ENCODE assay signal across 1 cellular context in genomic region chr19:23403581-23404324, GRCh38.
TF ChIP-seq lines count a peak whose summit lies in the region.

No MANE protein-coding gene starts in this region.

TF ChIP-seq in HepG2, 621 proteins besides CTCF, POLR2A, EP300 and RAD21 (continued from another document):
- TF ChIP-seq STAT6 (CRISPR knock-in tag; IDR thresholded peaks at IDR 0.05; ENCODE audit: borderline replicate concordance) (no peak), GATAD2A (CRISPR knock-in tag; IDR thresholded peaks at IDR 0.05) (peak; percentile 59), ZNF331 (CRISPR knock-in tag; IDR thresholded peaks at IDR 0.05) (peak; percentile 47; the same call in 1 of the 2 replicates), HES4 (CRISPR knock-in tag; IDR thresholded peaks at IDR 0.05; ENCODE audit: borderline replicate concordance) (no peak), KDM3A (CRISPR knock-in tag; IDR thresholded peaks at IDR 0.05; ENCODE audit: low read depth) (0 out of 2 replicates have a peak, but pooled peaks have one; percentile 35), ZNF546 (CRISPR knock-in tag; conservative IDR thresholded peaks at IDR 0.05) (no peak), NR2F2 (IDR thresholded peaks at IDR 0.05; ENCODE audit: borderline replicate concordance, low read depth) (no peak), ZNF740 (CRISPR knock-in tag; IDR thresholded peaks at IDR 0.05) (no peak), TBX3 (IDR thresholded peaks at IDR 0.05; ENCODE audit: borderline replicate concordance) (no peak), HNRNPL (IDR thresholded peaks at IDR 0.05; ENCODE audit: low read depth, low read length) (no peak), ZBTB3 (CRISPR knock-in tag; IDR thresholded peaks at IDR 0.05; ENCODE audit: borderline replicate concordance, low read depth) (no peak), FOSL2 (CRISPR knock-in tag; IDR thresholded peaks at IDR 0.05) (no peak), IKZF4 (CRISPR knock-in tag; IDR thresholded peaks at IDR 0.05; ENCODE audit: borderline replicate concordance, low read depth, not compliant biosample characterization) (no peak), KAT8 (CRISPR knock-in tag; IDR thresholded peaks at IDR 0.05) (peak; percentile 47; the same call in 1 of the 2 replicates), MAX (IDR thresholded peaks at IDR 0.05) (no peak), POLR2G (IDR thresholded peaks at IDR 0.05; ENCODE audit: low read depth, low read length) (no peak), ZNF891 (CRISPR knock-in tag; IDR thresholded peaks at IDR 0.05) (no peak), ZNF547 (CRISPR knock-in tag; IDR thresholded peaks at IDR 0.05) (no peak), BRCA1 (CRISPR knock-in tag; IDR thresholded peaks at IDR 0.05) (no peak), MIXL1 (CRISPR knock-in tag; IDR thresholded peaks at IDR 0.05) (peak; percentile 66), DZIP1 (CRISPR knock-in tag; IDR thresholded peaks at IDR 0.05) (no peak), HNF4A (CRISPR knock-in tag; IDR thresholded peaks at IDR 0.05) (peak; percentile 64), ZNF10 (CRISPR knock-in tag; IDR thresholded peaks at IDR 0.05; ENCODE audit: borderline replicate concordance, low read depth) (no peak), CERS6 (CRISPR knock-in tag; IDR thresholded peaks at IDR 0.05) (no peak), ZNF678 (CRISPR knock-in tag; IDR thresholded peaks at IDR 0.05) (no peak), ZSCAN31 (CRISPR knock-in tag; IDR thresholded peaks at IDR 0.05; ENCODE audit: low read depth) (no peak), PRDM4 (CRISPR knock-in tag; IDR thresholded peaks at IDR 0.05; ENCODE audit: borderline replicate concordance) (no peak), MAF1 (CRISPR knock-in tag; IDR thresholded peaks at IDR 0.05; ENCODE audit: borderline replicate concordance) (no peak), ZNF18 (CRISPR knock-in tag; IDR thresholded peaks at IDR 0.05; ENCODE audit: insufficient replicate concordance) (no peak), ZC3H4 (CRISPR knock-in tag; IDR thresholded peaks at IDR 0.05; ENCODE audit: borderline replicate concordance) (no peak), ZHX2 (IDR thresholded peaks at IDR 0.05; ENCODE audit: low read depth) (no peak), ZHX2 (CRISPR knock-in tag; IDR thresholded peaks at IDR 0.05; ENCODE audit: borderline replicate concordance) (no peak), ELF3 (CRISPR knock-in tag; IDR thresholded peaks at IDR 0.05) (peak; percentile 17; the same call in 1 of the 2 replicates), CENPT (CRISPR knock-in tag; IDR thresholded peaks at IDR 0.05; ENCODE audit: low read depth) (no peak), GATAD1 (CRISPR knock-in tag; IDR thresholded peaks at IDR 0.05) (no peak), ZNF317 (CRISPR knock-in tag; IDR thresholded peaks at IDR 0.05) (no peak), NFE2 (CRISPR knock-in tag; IDR thresholded peaks at IDR 0.05) (no peak), PHB2 (IDR thresholded peaks at IDR 0.05; ENCODE audit: partially characterized antibody) (no peak), MBD4 (IDR thresholded peaks at IDR 0.05; ENCODE audit: borderline replicate concordance, low read length) (no peak), ZNF224 (CRISPR knock-in tag; IDR thresholded peaks at IDR 0.05) (no peak), NCOR1 (IDR thresholded peaks at IDR 0.05; ENCODE audit: borderline replicate concordance, low read length) (peak; percentile 67; the same call in 1 of the 2 replicates), PTBP1 (IDR thresholded peaks at IDR 0.05; ENCODE audit: low read depth, low read length, poor library complexity, severe bottlenecking) (no peak), NONO (IDR thresholded peaks at IDR 0.05) (no peak), NONO (CRISPR knock-in tag; conservative IDR thresholded peaks at IDR 0.05) (no peak), FOXJ3 (CRISPR knock-in tag; IDR thresholded peaks at IDR 0.05; ENCODE audit: borderline replicate concordance) (peak; percentile 66; the same call in 1 of the 2 replicates), HINFP (CRISPR knock-in tag; IDR thresholded peaks at IDR 0.05; ENCODE audit: low read depth) (no peak), JUND (CRISPR knock-in tag; IDR thresholded peaks at IDR 0.05) (no peak), ZNF333 (CRISPR knock-in tag; IDR thresholded peaks at IDR 0.05; ENCODE audit: borderline replicate concordance) (no peak), SOX5 (CRISPR knock-in tag; IDR thresholded peaks at IDR 0.05; ENCODE audit: borderline replicate concordance) (peak; percentile 97)
TF ChIP-seq in HepG2: peak in this region for 63.
